ENCODE assay signal across 8 cellular contexts in the genomic region with DNA sequence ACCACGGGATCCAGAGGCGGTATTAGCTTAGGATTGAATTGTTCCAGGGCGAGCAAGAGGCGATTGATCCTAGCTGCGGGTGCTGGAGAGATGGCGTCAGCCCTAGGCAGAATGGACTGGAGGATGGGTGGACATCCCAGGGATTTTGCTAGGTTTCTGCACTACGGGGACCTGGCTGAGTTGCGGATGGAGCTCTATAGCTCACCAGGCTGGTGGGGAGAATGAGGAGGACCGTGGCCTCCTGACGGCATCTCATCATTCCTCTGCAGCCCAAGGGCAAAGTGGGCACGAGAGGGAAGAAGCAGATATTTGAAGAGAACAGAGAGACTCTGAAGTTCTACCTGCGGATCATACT. TPM values are rescaled to one million over a fixed set of nuclear protein-coding genes. Genes with fewer than 3 reads are reported as not detected.
A peak's percentile ranks its signal among the peaks of the same experiment; 100 is the strongest.
DNase-seq lines count a peak whose midpoint lies in the region; ATAC-seq and TF ChIP-seq lines count a peak whose summit lies in the region.

No MANE protein-coding gene starts in this region.

- peaks cover 43% of the 10 kb centered on the region for H3K4me1 Mint-ChIP-seq in activated CD4-positive, alpha-beta T cell treated with anti-CD3 and anti-CD28 coated beads, Interleukin-2, amount 10 ng/mL, durations not matched to agents 24 days and 14 days

- H3K27me3 ChIP-seq in right lobe of liver (no peaks in the 10 kb centered on the region), thyroid gland (no peaks in the 10 kb centered on the region)

- no peaks in the 10 kb centered on the region for H3K9me3 Mint-ChIP-seq in activated CD4-positive, alpha-beta T cell treated with anti-CD3 and anti-CD28 coated beads, Interleukin-2, amount 10 ng/mL, durations not matched to agents 24 days and 14 days

- no peaks in the 10 kb centered on the region for H3K27me3 Mint-ChIP-seq in activated CD4-positive, alpha-beta T cell treated with anti-CD3 and anti-CD28 coated beads, Interleukin-2, amount 10 ng/mL, durations not matched to agents 24 days and 14 days

- ATAC-seq in right lobe of liver (no peak), GM19452 (IDR thresholded peaks at IDR 0.05; ENCODE audit: unreplicated experiment) (no peak)

- TF ChIP-seq CTCF in astrocyte of the cerebellum (IDR thresholded peaks at IDR 0.05; ENCODE audit: low read depth, low read length, missing control alignments) (no peak), right lobe of liver (IDR thresholded peaks at IDR 0.05) (no peak), thyroid gland (IDR thresholded peaks at IDR 0.05) (no peak)

- H3K27ac Mint-ChIP-seq in activated CD4-positive, alpha-beta T cell treated with anti-CD3 and anti-CD28 coated beads, Interleukin-2, amount 10 ng/mL, durations not matched to agents 24 days and 14 days, result peak overlapping the region; percentile 98

- H3K9me3 ChIP-seq in right lobe of liver, result no peaks in the 10 kb centered on the region
- no peaks in the 10 kb centered on the region for H3K9me3 ChIP-seq in thyroid gland

- TF ChIP-seq POLR2A in right lobe of liver (IDR thresholded peaks at IDR 0.05), result no peak
- no peak for TF ChIP-seq POLR2A in thyroid gland (IDR thresholded peaks at IDR 0.05)
- TF ChIP-seq POLR2A in erythroblast (IDR thresholded peaks at IDR 0.05; ENCODE audit: low read length), result no peak

- H3K4me3 Mint-ChIP-seq in activated CD4-positive, alpha-beta T cell treated with anti-CD3 and anti-CD28 coated beads, Interleukin-2, amount 10 ng/mL, durations not matched to agents 24 days and 14 days, result peak overlapping the region; percentile 98

- intact Hi-C loops in activated CD4-positive, alpha-beta T cell treated with anti-CD3 and anti-CD28 coated beads, Interleukin-2, amount 10 ng/mL, durations not matched to agents 24 days and 14 days (cut with micrococcal nuclease), result loop anchor here (1.0 kb wide), 2 partner anchors 9 to 17 kb away; no protein-coding TSS in a partner anchor
- intact Hi-C loops in right lobe of liver (cut with DNase I), result no loop called here
- intact Hi-C loops in thyroid gland (cut with DNase I), result no loop called here

- peaks cover 0 to 30% (median 0%) of the 10 kb centered on the region in 4 donors for H3K36me3 ChIP-seq in right lobe of liver
- peaks cover 39 to 40% of the 10 kb centered on the region in 2 donors for H3K36me3 ChIP-seq in thyroid gland

- 10% methylated on average over 8 of the region's 12 CpGs for WGBS in right lobe of liver (ENCODE audit: insufficient coverage, low coverage, low lambda C conversion rate, missing lambda C conversion rate)
- 7 to 12% methylated on average over 8 to 12 of the region's 12 CpGs for WGBS in thyroid gland, 2 donors

- H3K36me3 Mint-ChIP-seq in activated CD4-positive, alpha-beta T cell treated with anti-CD3 and anti-CD28 coated beads, Interleukin-2, amount 10 ng/mL, durations not matched to agents 24 days and 14 days (ENCODE audit: low read depth), result peaks cover 49% of the 10 kb centered on the region

- H3K4me3 ChIP-seq in astrocyte of the cerebellum (ENCODE audit: low read depth, low read length) (peak overlapping the region; percentile 100), right lobe of liver (peak overlapping the region; percentile 96 to 100 (median 100)), thyroid gland (replicated peaks in 1 of 3) (peak overlapping the region; percentile 65 to 97 (median 95))

- in situ Hi-C loops in astrocyte of the cerebellum (cut with HindIII; ENCODE audit: low sequenced_read_pairs), result no loop called here

- H3K4me1 ChIP-seq in right lobe of liver (peaks cover 0 to 32% (median 3%) of the 10 kb centered on the region in 4 donors), thyroid gland (peaks cover 14% of the 10 kb centered on the region in 2 donors)

- no peak for DNase-seq in activated CD4-positive, alpha-beta T cell treated with anti-CD3 and anti-CD28 coated beads, Interleukin-2, amount 10 ng/mL, durations not matched to agents 24 days and 14 days
- no peak for DNase-seq in activated CD4-positive, alpha-beta T cell treated with anti-CD3 and anti-CD28 coated beads for 48 hours
- no peak for DNase-seq in astrocyte of the cerebellum (ENCODE audit: low read depth)
- DNase-seq in right lobe of liver, result no peak
- no peak for DNase-seq in thyroid gland
- DNase-seq in amygdala (lab: John Stamatoyannopoulos, UW), result no peak
- DNase-seq in erythroblast (lab: John Stamatoyannopoulos, UW), result no peak

- H3K27ac ChIP-seq in right lobe of liver (peak overlapping the region; percentile 63 to 71 (median 68)), thyroid gland (peak overlapping the region in 2 of 3 donors; percentile 58 to 75)

RNA-seq across cellular contexts. Expression of a gene that starts 0.6 kb away (rescaled TPM):
- total RNA-seq in activated CD4-positive, alpha-beta T cell treated with anti-CD3 and anti-CD28 coated beads, Interleukin-2, amount 10 ng/mL, durations not matched to agents 24 days and 14 days, result 65.0 and 65.6 TPM in 2 replicates
- total RNA-seq in right lobe of liver (10 to 100 TPM; 32.6 to 58.7 (median 40.5) TPM), thyroid gland (10 to 100 TPM; 53.2 to 69.0 (median 58.3) TPM)

RNA-seq across cellular contexts. Expression of a gene that starts 19.7 kb away (rescaled TPM):
- total RNA-seq in activated CD4-positive, alpha-beta T cell treated with anti-CD3 and anti-CD28 coated beads, Interleukin-2, amount 10 ng/mL, durations not matched to agents 24 days and 14 days, result 128 TPM in 2 replicates
- total RNA-seq in right lobe of liver (1 to 10 TPM; 2.3 to 9.6 (median 3.5) TPM), thyroid gland (10 to 100 TPM; 17.9 to 26.4 (median 24.3) TPM)

RNA-seq across cellular contexts. Expression of a gene that starts 21.2 kb away (rescaled TPM):
- total RNA-seq in activated CD4-positive, alpha-beta T cell treated with anti-CD3 and anti-CD28 coated beads, Interleukin-2, amount 10 ng/mL, durations not matched to agents 24 days and 14 days, result 5.3 TPM in 2 replicates
- total RNA-seq in right lobe of liver (under 1 TPM; 0.06 to 0.53 (median 0.15) TPM), thyroid gland (1 to 10 TPM in 2 of 4 donors, under 1 TPM in 2; 0.56 to 3.0 (median 1.1) TPM)

RNA-seq across cellular contexts. Expression of a gene that starts 28.6 kb away (rescaled TPM):
- 8.2 and 8.7 TPM in 2 replicates for total RNA-seq in activated CD4-positive, alpha-beta T cell treated with anti-CD3 and anti-CD28 coated beads, Interleukin-2, amount 10 ng/mL, durations not matched to agents 24 days and 14 days
- total RNA-seq in right lobe of liver (1 to 10 TPM; 1.8 to 8.0 (median 4.6) TPM), thyroid gland (10 to 100 TPM; 26.0 to 37.8 (median 30.0) TPM)

RNA-seq across cellular contexts. Expression of a gene that starts 35.6 kb away (rescaled TPM):
- 165 and 166 TPM in 2 replicates for total RNA-seq in activated CD4-positive, alpha-beta T cell treated with anti-CD3 and anti-CD28 coated beads, Interleukin-2, amount 10 ng/mL, durations not matched to agents 24 days and 14 days
- total RNA-seq in right lobe of liver, result 10 to 100 TPM; 14.4 to 36.4 (median 22.4) TPM
- total RNA-seq in thyroid gland, result 100 to 1,000 TPM in 1 of 4 donors, 10 to 100 TPM in 3; 77.6 to 117 (median 89.1) TPM
